ENCODE assay signal across 8 cellular contexts in genomic region chr3:158109804-158110657, GRCh38. TPM values are rescaled to one million over a fixed set of nuclear protein-coding genes. Genes with fewer than 3 reads are reported as not detected.
A peak's percentile ranks its signal among the peaks of the same experiment; 100 is the strongest.
DNase-seq lines count a peak whose midpoint lies in the region; ATAC-seq and TF ChIP-seq lines count a peak whose summit lies in the region.

Gene RSRC1 (plus strand): TSS chr3:158110089. CDS start chr3:158122105, 12,016 bp downstream.

- peak; percentile 89 for DNase-seq in BE2C
- DNase-seq in NCI-H526 treated with DMSO at 0.1 percent for 48 hours (lab: John Stamatoyannopoulos, UW): peak; percentile 89
- peak; percentile 74 for DNase-seq in activated CD4-positive, alpha-beta T cell treated with anti-CD3 and anti-CD28 coated beads, Interleukin-2, amount 50 U/mL, for 1 hour
- DNase-seq in stimulated activated CD4-positive, alpha-beta T cell treated with anti-CD3 and anti-CD28 coated beads, Interleukin-4, amount 100 ng/mL, for 1 hour: peak; percentile 77

- H3K36me3 Mint-ChIP-seq in dendritic cell treated with granulocyte-macrophage colony-stimulating factor and Interleukin-4, amounts not matched to agents 40 ng/mL and 50 ng/mL, for 4 days (ENCODE audit: low read depth): peaks cover 29% of the 10 kb centered on the region

- peaks cover 43% of the 10 kb centered on the region for H3K27me3 Mint-ChIP-seq in dendritic cell treated with granulocyte-macrophage colony-stimulating factor and Interleukin-4, amounts not matched to agents 40 ng/mL and 50 ng/mL, for 4 days

- whole genome bisulfite sequencing in liver: under 1% methylated on average over 57 of the region's 57 CpGs

- H3K9me3 ChIP-seq in BE2C (no peaks in the 10 kb centered on the region), liver (ENCODE audit: control insufficient read depth in 4 of 4, low read length in 3 of 4) (peaks cover 0 to 2% (median 0%) of the 10 kb centered on the region in 4 donors)

- H3K4me3 ChIP-seq in BE2C (ENCODE audit: low read depth, low read length) (peak within 1 kb of the TSS; percentile 85), liver (ENCODE audit: low read depth in 1 of 3, low read length in 3 of 3) (peak within 1 kb of the TSS; percentile 78 to 89 (median 85))

- TF ChIP-seq CTCF in BE2C (IDR thresholded peaks at IDR 0.05; ENCODE audit: low read depth, low read length) (no peak), liver (IDR thresholded peaks at IDR 0.05; ENCODE audit: low read depth, low read length, missing input control) (no peak)

- H3K27me3 ChIP-seq in BE2C: no peaks in the 10 kb centered on the region
- H3K27me3 ChIP-seq in liver (ENCODE audit: control insufficient read depth in 4 of 4, insufficient read depth in 4 of 4, low read length in 3 of 4): peaks cover 5 to 11% (median 6%) of the 10 kb centered on the region in 4 donors

- peak within 1 kb of the TSS; percentile 93 for H3K27ac Mint-ChIP-seq in dendritic cell treated with granulocyte-macrophage colony-stimulating factor and Interleukin-4, amounts not matched to agents 40 ng/mL and 50 ng/mL, for 4 days

- peak within 1 kb of the TSS; percentile 28 to 51 for H3K27ac ChIP-seq in liver (ENCODE audit: low read depth in 1 of 2, low read length in 2 of 2)

- H3K4me3 Mint-ChIP-seq in dendritic cell treated with granulocyte-macrophage colony-stimulating factor and Interleukin-4, amounts not matched to agents 40 ng/mL and 50 ng/mL, for 4 days: peak within 1 kb of the TSS; percentile 93

- no peaks in the 10 kb centered on the region for H3K36me3 ChIP-seq in BE2C
- no peaks in the 10 kb centered on the region for H3K36me3 ChIP-seq in liver (ENCODE audit: control insufficient read depth in 4 of 4, insufficient read depth in 3 of 4, low read depth in 1 of 4, low read length in 3 of 4)

- H3K4me1 ChIP-seq in BE2C (no peaks in the 10 kb centered on the region), liver (ENCODE audit: control insufficient read depth in 4 of 4, insufficient read depth in 4 of 4, low read length in 3 of 4) (peaks cover 5 to 35% (median 18%) of the 10 kb centered on the region in 4 donors)

- ATAC-seq in GM19328 (IDR thresholded peaks at IDR 0.05; ENCODE audit: unreplicated experiment): peak; percentile 80
- ATAC-seq in HG03469 (IDR thresholded peaks at IDR 0.05; ENCODE audit: unreplicated experiment): peak; percentile 76

- peak within 1 kb of the TSS; percentile 22 to 60 for H3K9ac ChIP-seq in liver (ENCODE audit: low read depth in 1 of 2, low read length in 2 of 2)

- peaks cover 57% of the 10 kb centered on the region for H3K4me1 Mint-ChIP-seq in dendritic cell treated with granulocyte-macrophage colony-stimulating factor and Interleukin-4, amounts not matched to agents 40 ng/mL and 50 ng/mL, for 4 days (ENCODE audit: low read depth)

- peaks cover 18% of the 10 kb centered on the region for H3K9me3 Mint-ChIP-seq in dendritic cell treated with granulocyte-macrophage colony-stimulating factor and Interleukin-4, amounts not matched to agents 40 ng/mL and 50 ng/mL, for 4 days

- peak; percentile 8 to 37 for TF ChIP-seq RAD21 in liver (IDR thresholded peaks at IDR 0.05)

- intact Hi-C loops in dendritic cell treated with granulocyte-macrophage colony-stimulating factor and Interleukin-4, amounts not matched to agents 40 ng/mL and 50 ng/mL, for 4 days (cut with micrococcal nuclease): loop anchor here (5.0 kb wide), 1 partner anchor 57 kb away; no protein-coding TSS in a partner anchor

TF ChIP-seq in liver, 16 proteins besides CTCF, POLR2A, EP300 and RAD21:
- TF ChIP-seq REST (IDR thresholded peaks at IDR 0.05) (peak; percentile 78), EGR1 (IDR thresholded peaks at IDR 0.05; ENCODE audit: low read depth in 2 of 2) (no peak), GABPA (IDR thresholded peaks at IDR 0.05 in 1 of 2, conservative IDR thresholded peaks at IDR 0.05 in 1 of 2) (peak in 1 of 2 donors; percentile 31), NR2F2 (IDR thresholded peaks at IDR 0.05) (no peak), MAX (IDR thresholded peaks at IDR 0.05) (peak; percentile 72), YY1 (IDR thresholded peaks at IDR 0.05) (peak; percentile 80), ZBTB33 (IDR thresholded peaks at IDR 0.05) (peak; percentile 17)

RNA-seq across cellular contexts. Expression of gene RSRC1, which starts in this region (rescaled TPM):
- polyA plus RNA-seq in BE2C (2012; ENCODE audit: insufficient read depth, insufficient read length, low read depth): 46.9 TPM
- total RNA-seq in liver: 10 to 100 TPM; 23.6 to 30.3 TPM
- 10 to 100 TPM in 1 of 2 donors, 1 to 10 TPM in 1; 7.2 to 17.8 TPM for polyA plus RNA-seq in liver

Comparison
In these comparisons a context has a peak if more than half of its experiments do, and no peak if none do; other contexts are left out.
1. Peak in every context shown above with its lines: DNase-seq, ATAC-seq, H3K4me3 ChIP-seq and H3K27ac ChIP-seq.